Comparison of ENCODE assay signal across 22 cellular contexts in genomic region chr16:62033065-62033464, GRCh38. TPM values are rescaled to one million over a fixed set of nuclear protein-coding genes. Genes with fewer than 3 reads are reported as not detected.
"Had no signal": no experiment of that assay in that cellular context is flagged by ENCODE, and none has a peak within 500 bp of the region (broad histone marks: within the 10 kb centered on the region; RNA-seq: fewer than 3 reads in every experiment).

No MANE protein-coding gene starts in this region.

- H3K9me3 ChIP-seq: body of pancreas, lower lobe of right lung, right lobe of liver, thyroid gland had no signal

- H3K9me3 Mint-ChIP-seq: dendritic cell treated with granulocyte-macrophage colony-stimulating factor and Interleukin-4, amounts not matched to agents 40 ng/mL and 50 ng/mL, for 4 days had no signal

- H3K4me3 ChIP-seq: body of pancreas, lower lobe of right lung, right lobe of liver, skin epidermis, thyroid gland had no signal

- H3K27me3 ChIP-seq: thyroid gland had no signal

- H3K27ac Mint-ChIP-seq: activated naive CD4-positive, alpha-beta T cell treated with anti-CD3 and anti-CD28 coated beads for 36 hours; dendritic cell treated with granulocyte-macrophage colony-stimulating factor and Interleukin-4, amounts not matched to agents 40 ng/mL and 50 ng/mL, for 4 days; naive thymus-derived CD4-positive, alpha-beta T cell; stimulated activated effector memory CD8-positive, alpha-beta T cell treated with anti-CD3 and anti-CD28 coated beads, Interleukin-12 subunit alpha, Interleukin-12 subunit beta, amount 100 ng/mL, for 72 hours had no signal

- H3K4me3 Mint-ChIP-seq: activated naive CD4-positive, alpha-beta T cell treated with anti-CD3 and anti-CD28 coated beads for 36 hours; dendritic cell treated with granulocyte-macrophage colony-stimulating factor and Interleukin-4, amounts not matched to agents 40 ng/mL and 50 ng/mL, for 4 days; naive thymus-derived CD4-positive, alpha-beta T cell; stimulated activated effector memory CD8-positive, alpha-beta T cell treated with anti-CD3 and anti-CD28 coated beads, Interleukin-12 subunit alpha, Interleukin-12 subunit beta, amount 100 ng/mL, for 72 hours had no signal

- H3K36me3 ChIP-seq: lower lobe of right lung, right lobe of liver, thyroid gland had no signal

- H3K36me3 Mint-ChIP-seq: stimulated activated effector memory CD8-positive, alpha-beta T cell treated with anti-CD3 and anti-CD28 coated beads, Interleukin-12 subunit alpha, Interleukin-12 subunit beta, amount 100 ng/mL, for 72 hours had no signal

- DNase-seq: activated CD8-positive, alpha-beta memory T cell treated with anti-CD3 and anti-CD28 coated beads, Interleukin-2, amount 50 U/mL, for 48 hours; activated naive CD4-positive, alpha-beta T cell treated with anti-CD3 and anti-CD28 coated beads for 36 hours; activated T-cell treated with anti-CD3 and anti-CD28 coated beads, Interleukin-2, amount 50 U/mL, for 48 hours; amygdala; body of pancreas; effector memory CD4-positive, alpha-beta T cell; foreskin keratinocyte; lower lobe of right lung; mesendoderm; naive thymus-derived CD4-positive, alpha-beta T cell; occipital lobe; posterior cingulate gyrus; right lobe of liver; stimulated activated CD4-positive, alpha-beta T cell treated with anti-CD3 and anti-CD28 coated beads, Interleukin-2, amount 100 ng/mL, for 24 hours; T-helper 9 cell; thyroid gland had no signal

- H3K4me1 ChIP-seq: foreskin keratinocyte, right lobe of liver, thyroid gland had no signal

- H3K4me1 Mint-ChIP-seq: stimulated activated effector memory CD8-positive, alpha-beta T cell treated with anti-CD3 and anti-CD28 coated beads, Interleukin-12 subunit alpha, Interleukin-12 subunit beta, amount 100 ng/mL, for 72 hours had no signal

- H3K27ac ChIP-seq: body of pancreas, foreskin keratinocyte, lower lobe of right lung, right lobe of liver, skin epidermis, thyroid gland had no signal

RNA-seq across cellular contexts. Expression of gene CDH8, which starts 3.2 kb away (rescaled TPM):
- total RNA-seq: activated CD8-positive, alpha-beta memory T cell treated with anti-CD3 and anti-CD28 coated beads for 36 hours; activated naive CD4-positive, alpha-beta T cell treated with anti-CD3 and anti-CD28 coated beads for 36 hours; body of pancreas; left lobe of liver; right lobe of liver; T-helper 1 cell treated with Interleukin-12 subunit alpha and Interleukin-12 subunit beta and Interleukin-4 antibody, amounts not matched to agents 30 ng/mL and 1 ng/mL, for 36 hours; thyroid gland had no signal
- polyA plus RNA-seq: naive thymus-derived CD4-positive, alpha-beta T cell had no signal
